8 cellular contexts compared by ENCODE assay signal in genomic region chr2:44974064-44974715, GRCh38. TPM values are rescaled to one million over a fixed set of nuclear protein-coding genes. Genes with fewer than 3 reads are reported as not detected.
A peak's percentile ranks its signal among the peaks of the same experiment; 100 is the strongest.
DNase-seq lines count a peak whose midpoint lies in the region; ATAC-seq and TF ChIP-seq lines count a peak whose summit lies in the region.

No MANE protein-coding gene starts in this region.

- intact Hi-C loops in gastrocnemius medialis (cut with DNase I; ENCODE audit: low total_unique reads), result no loop called here

- no peak for TF ChIP-seq POLR2A in gastrocnemius medialis (IDR thresholded peaks at IDR 0.05)

- no peak for TF ChIP-seq CTCF in gastrocnemius medialis (IDR thresholded peaks at IDR 0.05 in 4 of 5, conservative IDR thresholded peaks at IDR 0.05 in 1 of 5)

- ATAC-seq in HG02588 (IDR thresholded peaks at IDR 0.05; ENCODE audit: unreplicated experiment) (no peak), gastrocnemius medialis (no peak)

- H3K36me3 ChIP-seq in MG63 (no peaks in the 10 kb centered on the region), SJSA1 (no peaks in the 10 kb centered on the region), gastrocnemius medialis (no peaks in the 10 kb centered on the region)

- peaks cover 14% of the 10 kb centered on the region for H3K4me1 ChIP-seq in SJSA1 (replicated peaks)
- no peaks in the 10 kb centered on the region for H3K4me1 ChIP-seq in gastrocnemius medialis

- H3K27me3 ChIP-seq in MG63 (no peaks in the 10 kb centered on the region), SJSA1 (replicated peaks) (no peaks in the 10 kb centered on the region), gastrocnemius medialis (peaks cover 5 to 17% (median 16%) of the 10 kb centered on the region in 3 donors)

- in situ Hi-C loops in G401 (cut with HindIII; ENCODE audit: low sequenced_read_pairs), result no loop called here
- in situ Hi-C loops in gastrocnemius medialis (cut with MboI; ENCODE audit: low sequenced_read_pairs in 4 of 4), result loop anchor here in 2 of 4 donors (25.0 kb wide), 2 partner anchors 587 to 937 kb away; no protein-coding TSS in a partner anchor

- H3K4me3 ChIP-seq in MG63, result no peak overlapping the region
- H3K4me3 ChIP-seq in SJSA1, result no peak overlapping the region
- H3K4me3 ChIP-seq in gastrocnemius medialis, result no peak overlapping the region

- H3K9me3 ChIP-seq in MG63 (no peaks in the 10 kb centered on the region), SJSA1 (replicated peaks) (no peaks in the 10 kb centered on the region), gastrocnemius medialis (no peaks in the 10 kb centered on the region)

- no peak overlapping the region for H3K27ac ChIP-seq in SJSA1
- H3K27ac ChIP-seq in gastrocnemius medialis, result no peak overlapping the region

- DNase-seq in G401 (ENCODE audit: low spot score) (peak; percentile 15), MG63 (peak; percentile 31), SJSA1 (ENCODE audit: low read depth in 1 of 2, low spot score in 2 of 2) (peak; percentile 54 to 66), islet precursor cell (peak; percentile 77), medulla oblongata (ENCODE audit: extremely low spot score) (no peak), anterior cingulate cortex (lab: John Stamatoyannopoulos, UW) (no peak), gastrocnemius medialis (no peak)

RNA-seq across cellular contexts. Expression of gene SIX3, which starts 32.7 kb away (rescaled TPM):
- not detected in 2 replicates for total RNA-seq in G401 (2014; rRNA removed; shearing (Covaris generic))
- not detected in 2 replicates for total RNA-seq in MG63 (2014; rRNA removed; shearing (Covaris generic); ENCODE audit: low replicate concordance)
- total RNA-seq in SJSA1 (2014; rRNA removed; shearing (Covaris generic)), result not detected in 2 replicates
- total RNA-seq in gastrocnemius medialis, result not detected

RNA-seq across cellular contexts. Expression of gene SIX2, which starts 35.1 kb away (rescaled TPM):
- not detected in 2 replicates for total RNA-seq in G401 (2014; rRNA removed; shearing (Covaris generic))
- 5.2 and 14.0 TPM in 2 replicates for total RNA-seq in MG63 (2014; rRNA removed; shearing (Covaris generic); ENCODE audit: low replicate concordance)
- total RNA-seq in SJSA1 (2014; rRNA removed; shearing (Covaris generic)), result 3.6 and 5.6 TPM in 2 replicates
- 10 to 100 TPM; 28.9 to 65.5 (median 50.5) TPM for total RNA-seq in gastrocnemius medialis

Comparison
In these comparisons a context has a peak if more than half of its experiments do, and no peak if none do; other contexts are left out.
1. DNase-seq: peak in G401 (single experiment), MG63 (single experiment), SJSA1 (2 of 2) and islet precursor cell (single experiment); none in medulla oblongata (single experiment), anterior cingulate cortex (0 of 58) and gastrocnemius medialis (0 of 2).